In the genomic region with DNA sequence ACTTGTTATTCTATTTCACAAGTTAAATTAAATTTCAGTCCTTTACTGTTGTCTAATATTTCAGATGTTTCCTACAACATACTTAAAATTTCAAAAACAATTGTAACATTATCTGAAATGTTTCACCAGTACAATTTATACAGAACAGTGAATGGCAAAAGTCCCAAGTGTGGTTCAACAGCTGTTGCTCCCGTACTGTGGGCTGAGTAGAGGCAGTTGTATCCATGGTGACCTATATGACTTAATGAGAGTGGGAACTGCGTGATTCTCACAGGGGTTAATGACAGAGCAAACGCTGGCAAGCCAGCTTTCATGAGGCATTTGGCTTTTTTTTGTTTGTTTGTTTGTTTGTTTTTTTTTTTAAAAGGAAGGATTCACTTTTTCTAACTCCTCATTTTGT, we compare ENCODE assay signal across 28 cellular contexts. TPM values are rescaled to one million over a fixed set of nuclear protein-coding genes. Genes with fewer than 3 reads are reported as not detected.
"Had no signal": no experiment of that assay in that cellular context is flagged by ENCODE, and none has a peak within 500 bp of the region (broad histone marks: within the 10 kb centered on the region; RNA-seq: fewer than 3 reads in every experiment).

No MANE protein-coding gene starts in this region.

- DNase-seq: activated CD4-positive, alpha-beta T cell treated with anti-CD3 and anti-CD28 coated beads for 1 hour; activated CD8-positive, alpha-beta memory T cell treated with anti-CD3 and anti-CD28 coated beads for 24 hours; activated effector memory CD4-positive, alpha-beta T cell treated with anti-CD3 and anti-CD28 coated beads, Interleukin-2, amount 50 U/mL, for 16 hours; activated T-cell treated with anti-CD3 and anti-CD28 coated beads, Interleukin-2, amount 50 U/mL, for 72 hours; colonic mucosa; endodermal cell; foreskin melanocyte; head of caudate nucleus; midbrain; right cardiac atrium; small intestine; stimulated activated CD4-positive, alpha-beta T cell treated with anti-CD3 and anti-CD28 coated beads, Interleukin-15, amount 100 ng/mL, for 24 hours; stimulated activated CD4-positive, alpha-beta T cell treated with anti-CD3 and anti-CD28 coated beads, Interleukin-2, amount 100 ng/mL, for 48 hours; WERI-Rb-1 had no signal

- FAIRE-seq: keratinocyte, small intestine, urothelium cell line had no signal

- H3K9me3 Mint-ChIP-seq: activated naive CD4-positive, alpha-beta T cell treated with anti-CD3 and anti-CD28 coated beads, Interleukin-2, amount 50 U/mL, for 24 hours; central memory CD8-positive, alpha-beta T cell; stimulated activated naive CD8-positive, alpha-beta T cell treated with anti-CD3 and anti-CD28 coated beads, Interleukin-15, Interleukin-2, amounts not matched to agents 100 ng/mL and 50 ng/mL, for 24 hours had no signal

- H3K27me3 Mint-ChIP-seq: activated naive CD4-positive, alpha-beta T cell treated with anti-CD3 and anti-CD28 coated beads, Interleukin-2, amount 50 U/mL, for 24 hours had no signal

- H3K4me3 ChIP-seq: ascending aorta, colonic mucosa, lung, tibial nerve had no signal

- H3K27me3 ChIP-seq: ascending aorta, colonic mucosa, tibial nerve had no signal

- H3K27ac Mint-ChIP-seq: activated naive CD4-positive, alpha-beta T cell treated with anti-CD3 and anti-CD28 coated beads, Interleukin-2, amount 50 U/mL, for 24 hours; activated T-cell treated with anti-CD3 and anti-CD28 coated beads, Interleukin-2, amount 50 U/mL, for 72 hours; endodermal cell; stimulated activated naive CD8-positive, alpha-beta T cell treated with anti-CD3 and anti-CD28 coated beads, Interleukin-15, Interleukin-2, amounts not matched to agents 100 ng/mL and 50 ng/mL, for 24 hours had no signal

- H3K36me3 ChIP-seq: ascending aorta, colonic mucosa, tibial nerve, WERI-Rb-1 had no signal

- H3K27ac ChIP-seq: ascending aorta, colonic mucosa, epithelial cell of prostate, tibial nerve, WERI-Rb-1 had no signal

- ATAC-seq: activated T-cell treated with anti-CD3 and anti-CD28 coated beads, Interleukin-2, amount 50 U/mL, for 72 hours; right cardiac atrium had no signal

- H3K4me1 ChIP-seq: colonic mucosa had no signal

- H3K4me3 Mint-ChIP-seq: activated naive CD4-positive, alpha-beta T cell treated with anti-CD3 and anti-CD28 coated beads, Interleukin-2, amount 50 U/mL, for 24 hours; activated T-cell treated with anti-CD3 and anti-CD28 coated beads, Interleukin-2, amount 50 U/mL, for 72 hours; central memory CD8-positive, alpha-beta T cell; endodermal cell; stimulated activated naive CD8-positive, alpha-beta T cell treated with anti-CD3 and anti-CD28 coated beads, Interleukin-15, Interleukin-2, amounts not matched to agents 100 ng/mL and 50 ng/mL, for 24 hours had no signal

- H3K36me3 Mint-ChIP-seq: activated naive CD4-positive, alpha-beta T cell treated with anti-CD3 and anti-CD28 coated beads, Interleukin-2, amount 50 U/mL, for 24 hours had no signal

- H3K9me3 ChIP-seq: ascending aorta, colonic mucosa, tibial nerve had no signal

RNA-seq across cellular contexts. Expression of a gene that starts 14.0 kb away (rescaled TPM):
- total RNA-seq: ascending aorta, colonic mucosa, endodermal cell, fibroblast of lung, lung, omental fat pad, posterior vena cava, right cardiac atrium, tibial nerve had no signal
- polyA plus RNA-seq: adipose tissue, fibroblast of lung, keratinocyte, lung, neural cell, small intestine had no signal
